12 cellular contexts compared by ENCODE assay signal in the genomic region with DNA sequence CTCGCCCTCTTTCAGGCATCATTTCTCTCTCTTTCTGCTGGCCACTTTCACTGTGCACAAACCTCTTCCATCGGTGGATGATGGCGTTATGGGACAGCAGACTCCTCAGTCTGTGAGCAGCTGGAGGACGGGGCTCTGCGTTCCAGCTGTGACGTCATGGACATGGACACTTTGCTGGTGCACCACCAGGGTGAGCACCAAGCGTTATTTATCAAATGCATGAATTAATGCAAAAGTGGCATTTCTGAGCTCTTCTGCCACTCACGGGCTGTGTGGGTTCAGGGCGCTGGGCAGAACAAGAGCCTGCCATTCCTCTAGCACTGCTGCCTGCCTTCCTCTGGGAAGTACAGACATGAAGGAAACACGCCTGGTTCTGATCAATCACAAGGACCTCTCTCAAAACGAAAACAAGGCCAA.
A peak's percentile ranks its signal among the peaks of the same experiment; 100 is the strongest.
DNase-seq lines count a peak whose midpoint lies in the region; ATAC-seq and TF ChIP-seq lines count a peak whose summit lies in the region.
"Had no signal": no experiment of that assay in that cellular context is flagged by ENCODE, and none has a peak within 500 bp of the region (broad histone marks: within the 10 kb centered on the region; RNA-seq: fewer than 3 reads in every experiment).

No MANE protein-coding gene starts in this region.

- H4K20me1 ChIP-seq in OCI-LY7 (ENCODE audit: insufficient read depth, low read length) = no peaks in the 10 kb centered on the region
- H4K20me1 ChIP-seq in smooth muscle cell (ENCODE audit: low read depth) = no peaks in the 10 kb centered on the region

- ATAC-seq in activated T-cell treated with anti-CD3 and anti-CD28 coated beads, Interleukin-2, amount 50 U/mL, for 4 hours = no peak
- ATAC-seq in GM18873 (IDR thresholded peaks at IDR 0.05; ENCODE audit: low FRiP score, unreplicated experiment) (no peak), HG02973 (IDR thresholded peaks at IDR 0.05; ENCODE audit: unreplicated experiment) (no peak)

- H3K9me3 ChIP-seq in OCI-LY7 (ENCODE audit: low read length) = no peaks in the 10 kb centered on the region
- no peaks in the 10 kb centered on the region for H3K9me3 ChIP-seq in smooth muscle cell (replicated peaks; ENCODE audit: low read depth)
- H3K9me3 ChIP-seq: Peyer's patch had no signal

- H3K4me2 ChIP-seq in OCI-LY7 (ENCODE audit: low read length) = no peak overlapping the region
- H3K4me2 ChIP-seq in smooth muscle cell = no peak overlapping the region

- no peaks in the 10 kb centered on the region for H3K79me2 ChIP-seq in OCI-LY7 (ENCODE audit: insufficient read depth, low read depth, low read length)
- H3K79me2 ChIP-seq in smooth muscle cell (ENCODE audit: low read depth) = no peaks in the 10 kb centered on the region

- H3F3A ChIP-seq in smooth muscle cell (ENCODE audit: low read depth) = no peaks in the 10 kb centered on the region

- TF ChIP-seq CTCF in AG10803 (conservative IDR thresholded peaks at IDR 0.05; ENCODE audit: low read length) (peak; percentile 53), OCI-LY7 (conservative IDR thresholded peaks at IDR 0.05; ENCODE audit: low read length) (0 out of 2 replicates have a peak, but pooled peaks have one; percentile 22), fibroblast of the aortic adventitia (IDR thresholded peaks at IDR 0.05; ENCODE audit: insufficient read depth, low read length) (peak; percentile 50), smooth muscle cell (IDR thresholded peaks at IDR 0.05; ENCODE audit: borderline replicate concordance, insufficient read depth, poor library complexity, severe bottlenecking) (no peak)

- 95% methylated on average over 11 of the region's 11 CpGs for WGBS in smooth muscle cell (ENCODE audit: low lambda C conversion rate)

- H3K36me3 Mint-ChIP-seq in activated T-cell treated with anti-CD3 and anti-CD28 coated beads, Interleukin-2, amount 50 U/mL, for 4 hours (ENCODE audit: insufficient read depth) = no peaks in the 10 kb centered on the region

- H3K4me3 Mint-ChIP-seq in activated T-cell treated with anti-CD3 and anti-CD28 coated beads, Interleukin-2, amount 50 U/mL, for 4 hours = no peak overlapping the region
- H3K4me3 Mint-ChIP-seq: activated B cell treated with CpG ODN at 0.5 μM for 24 hours; activated naive CD4-positive, alpha-beta T cell treated with anti-CD3 and anti-CD28 coated beads, Interleukin-2, amount 50 U/mL, for 24 hours had no signal

- H3K27ac ChIP-seq in OCI-LY7 (ENCODE audit: low read depth, low read length, poor library complexity, severe bottlenecking) (no peak overlapping the region), smooth muscle cell (ENCODE audit: low read depth) (no peak overlapping the region)
- H3K27ac ChIP-seq: Peyer's patch had no signal

- no peak overlapping the region for H2AFZ ChIP-seq in OCI-LY7 (ENCODE audit: low read length)
- H2AFZ ChIP-seq in smooth muscle cell (ENCODE audit: low read depth) = no peak overlapping the region

- H3K4me1 ChIP-seq in OCI-LY7 (ENCODE audit: insufficient read depth, low read length, poor library complexity, severe bottlenecking) (peaks cover 29% of the 10 kb centered on the region), smooth muscle cell (ENCODE audit: low read depth) (no peaks in the 10 kb centered on the region)
- H3K4me1 ChIP-seq: Peyer's patch had no signal

- intact Hi-C loops in OCI-LY7 (cut with micrococcal nuclease; ENCODE audit: unreplicated experiment) = no loop called here

- H3K4me3 ChIP-seq in AG10803 (ENCODE audit: low read length) (peak overlapping the region; percentile 14), OCI-LY7 (ENCODE audit: low read depth, low read length, poor library complexity, severe bottlenecking) (no peak overlapping the region), fibroblast of the aortic adventitia (ENCODE audit: low read depth, low read length) (no peak overlapping the region), smooth muscle cell (no peak overlapping the region)
- H3K4me3 ChIP-seq: Peyer's patch had no signal

- no peaks in the 10 kb centered on the region for H3K9me3 Mint-ChIP-seq in activated T-cell treated with anti-CD3 and anti-CD28 coated beads, Interleukin-2, amount 50 U/mL, for 4 hours
- H3K9me3 Mint-ChIP-seq: activated B cell treated with CpG ODN at 0.5 μM for 24 hours; activated naive CD4-positive, alpha-beta T cell treated with anti-CD3 and anti-CD28 coated beads, Interleukin-2, amount 50 U/mL, for 24 hours had no signal

- CTCF ChIA-PET in OCI-LY7 (lab: Charles Lee; ENCODE audit: unreplicated experiment) = no interaction called here

- DNase-seq in AG10803 (ENCODE audit: low read depth) (peak; percentile 64), OCI-LY7 (ENCODE audit: low spot score) (no peak), fibroblast of the aortic adventitia (ENCODE audit: low read depth) (peak; percentile 78), occipital lobe (lab: John Stamatoyannopoulos, UW) (peak; percentile 23), smooth muscle cell (lab: John Stamatoyannopoulos, UW; ENCODE audit: unreplicated experiment) (no peak)
- DNase-seq in activated T-cell treated with anti-CD3 and anti-CD28 coated beads, Interleukin-2, amount 50 U/mL, for 4 hours = no peak
- DNase-seq: activated B cell treated with CpG ODN at 0.5 μM for 24 hours, NCI-H1105 treated with DMSO at 0.1 percent for 48 hours had no signal

- H3K36me3 ChIP-seq in OCI-LY7 (ENCODE audit: insufficient read depth, low read length) (no peaks in the 10 kb centered on the region), smooth muscle cell (ENCODE audit: low read depth) (no peaks in the 10 kb centered on the region)
- H3K36me3 ChIP-seq: Peyer's patch had no signal

- no TSS peak for BruUV-seq in OCI-LY7 (replicated peaks; lab: Mats Ljungman, UMichigan)

- no peaks in the 10 kb centered on the region for H3K4me1 Mint-ChIP-seq in activated T-cell treated with anti-CD3 and anti-CD28 coated beads, Interleukin-2, amount 50 U/mL, for 4 hours (ENCODE audit: low read depth)
- H3K4me1 Mint-ChIP-seq: activated naive CD4-positive, alpha-beta T cell treated with anti-CD3 and anti-CD28 coated beads, Interleukin-2, amount 50 U/mL, for 24 hours had no signal

- H3K9me2 ChIP-seq in OCI-LY7 (ENCODE audit: insufficient read depth, low read length) = no peaks in the 10 kb centered on the region

- no peak overlapping the region for H3K9ac ChIP-seq in smooth muscle cell (ENCODE audit: low read depth)

- POLR2A ChIA-PET in OCI-LY7 (lab: Charles Lee) = no interaction called here

- no peaks in the 10 kb centered on the region for H3K27me3 ChIP-seq in smooth muscle cell (ENCODE audit: low read depth)
- H3K27me3 ChIP-seq: Peyer's patch had no signal

- no peaks in the 10 kb centered on the region for H3K27me3 Mint-ChIP-seq in activated T-cell treated with anti-CD3 and anti-CD28 coated beads, Interleukin-2, amount 50 U/mL, for 4 hours (ENCODE audit: low read depth)
- H3K27me3 Mint-ChIP-seq: activated B cell treated with CpG ODN at 0.5 μM for 24 hours; activated naive CD4-positive, alpha-beta T cell treated with anti-CD3 and anti-CD28 coated beads, Interleukin-2, amount 50 U/mL, for 24 hours had no signal

Comparison
In these comparisons a context has a peak if more than half of its experiments do, and no peak if none do; other contexts are left out.
1. DNase-seq: peak in AG10803 (single experiment), fibroblast of the aortic adventitia (single experiment) and occipital lobe (single experiment); none in OCI-LY7 (single experiment), activated T-cell treated with anti-CD3 and anti-CD28 coated beads, Interleukin-2, amount 50 U/mL, for 4 hours (single experiment) and smooth muscle cell (single experiment).